In the genomic region with DNA sequence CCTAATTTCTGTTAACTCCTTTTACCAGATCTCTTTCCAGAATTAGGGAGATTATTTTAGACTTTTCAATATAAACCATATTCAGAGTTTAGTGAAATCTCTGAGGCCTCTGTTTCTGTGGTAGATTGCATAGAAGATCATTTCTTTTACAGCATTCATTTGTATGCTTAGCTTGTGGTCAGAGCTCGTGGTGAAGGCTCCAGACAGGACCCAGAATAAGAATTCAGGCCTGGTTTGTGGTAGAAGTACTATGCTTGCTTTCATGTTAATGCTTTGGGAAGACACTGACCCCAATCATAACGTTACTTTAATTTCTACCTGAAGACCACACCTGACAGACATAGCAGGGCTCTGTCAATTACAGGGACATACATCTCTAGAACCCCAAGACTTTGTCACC, we compare ENCODE assay signal across 16 cellular contexts.
A peak's percentile ranks its signal among the peaks of the same experiment; 100 is the strongest.
DNase-seq lines count a peak whose midpoint lies in the region; ATAC-seq and TF ChIP-seq lines count a peak whose summit lies in the region.
"Had no signal": no experiment of that assay in that cellular context is flagged by ENCODE, and none has a peak within 500 bp of the region (broad histone marks: within the 10 kb centered on the region; RNA-seq: fewer than 3 reads in every experiment).

No MANE protein-coding gene starts in this region.

- H3K4me2 ChIP-seq in smooth muscle cell = peak overlapping the region; percentile 65
- H3K4me2 ChIP-seq: BLaER1 had no signal

- H3K27me3 Mint-ChIP-seq in MCF 10A (ENCODE audit: insufficient read depth, unreplicated experiment) = no peaks in the 10 kb centered on the region
- no peaks in the 10 kb centered on the region for H3K27me3 Mint-ChIP-seq in mesothelial cell of epicardium (ENCODE audit: low read depth)
- H3K27me3 Mint-ChIP-seq: CD4-positive, alpha-beta memory T cell had no signal

- H3K9me3 ChIP-seq in breast epithelium (no peaks in the 10 kb centered on the region), smooth muscle cell (replicated peaks; ENCODE audit: low read depth) (no peaks in the 10 kb centered on the region)
- H3K9me3 ChIP-seq: BLaER1, HAP-1 had no signal

- peaks cover 2% of the 10 kb centered on the region for H4K20me1 ChIP-seq in smooth muscle cell (ENCODE audit: low read depth)
- H4K20me1 ChIP-seq: BLaER1 had no signal

- TF ChIP-seq CTCF in MCF 10A (IDR thresholded peaks at IDR 0.05; ENCODE audit: unreplicated experiment) = no peak
- TF ChIP-seq CTCF in breast epithelium (IDR thresholded peaks at IDR 0.05) = no peak
- no peak for TF ChIP-seq CTCF in mesothelial cell of epicardium (IDR thresholded peaks at IDR 0.05; ENCODE audit: unreplicated experiment)
- no peak for TF ChIP-seq CTCF in smooth muscle cell (IDR thresholded peaks at IDR 0.05; ENCODE audit: borderline replicate concordance, insufficient read depth, poor library complexity, severe bottlenecking)

- intact Hi-C loops in MCF 10A (cut with micrococcal nuclease) (no loop called here), breast epithelium (cut with DNase I; ENCODE audit: low total_unique reads) (no loop called here)

- H3K27ac ChIP-seq in breast epithelium (no peak overlapping the region), smooth muscle cell (ENCODE audit: low read depth) (no peak overlapping the region)
- H3K27ac ChIP-seq: BLaER1 had no signal

- H3K27ac Mint-ChIP-seq in MCF 10A (ENCODE audit: low read depth, unreplicated experiment) (peak overlapping the region; percentile 0), mesothelial cell of epicardium (peak overlapping the region; percentile 92)
- H3K27ac Mint-ChIP-seq: CD14-positive monocyte; CD4-positive, alpha-beta memory T cell had no signal

- POLR2A ChIA-PET in MCF 10A (lab: Yijun Ruan, JAX) = interaction anchor here (1.4 kb wide), 1 partner anchor 49 kb away, joined by 3 read pairs; no protein-coding TSS in a partner anchor

- no peaks in the 10 kb centered on the region for H3K79me2 ChIP-seq in smooth muscle cell (ENCODE audit: low read depth)

- peaks cover 6% of the 10 kb centered on the region for H3F3A ChIP-seq in smooth muscle cell (ENCODE audit: low read depth)

- no peaks in the 10 kb centered on the region for H3K4me1 ChIP-seq in breast epithelium
- peaks cover 9% of the 10 kb centered on the region for H3K4me1 ChIP-seq in smooth muscle cell (ENCODE audit: low read depth)
- H3K4me1 ChIP-seq: BLaER1, HAP-1 had no signal

- CTCF ChIA-PET in MCF 10A (lab: Yijun Ruan, JAX) = interaction anchor here (0.6 to 1.4 kb wide), 2 partner anchors 11 to 1525 kb away, joined by 3 to 4 read pairs; no protein-coding TSS in a partner anchor

- peaks cover 4% of the 10 kb centered on the region for H3K36me3 Mint-ChIP-seq in MCF 10A (ENCODE audit: insufficient read depth, unreplicated experiment)
- H3K36me3 Mint-ChIP-seq in mesothelial cell of epicardium = peaks cover 2% of the 10 kb centered on the region

- TF ChIP-seq POLR2A in breast epithelium (IDR thresholded peaks at IDR 0.05) = no peak

- no TSS peak for BruUV-seq in MCF 10A (replicated peaks; lab: Mats Ljungman, UMichigan)

- H3K27me3 ChIP-seq in breast epithelium (no peaks in the 10 kb centered on the region), smooth muscle cell (ENCODE audit: low read depth) (no peaks in the 10 kb centered on the region)
- H3K27me3 ChIP-seq: BLaER1 had no signal

- H3K9ac ChIP-seq in smooth muscle cell (ENCODE audit: low read depth) = no peak overlapping the region
- H3K9ac ChIP-seq: BLaER1 had no signal

- H3K36me3 ChIP-seq in breast epithelium (no peaks in the 10 kb centered on the region), smooth muscle cell (ENCODE audit: low read depth) (no peaks in the 10 kb centered on the region)
- H3K36me3 ChIP-seq: BLaER1, HAP-1 had no signal

- DNase-seq in MCF 10A (ENCODE audit: unreplicated experiment) (no peak), breast epithelium (ENCODE audit: low spot score in 2 of 2) (no peak), amniotic epithelial cell (ENCODE audit: low read depth) (peak; percentile 32), mesothelial cell of epicardium (ENCODE audit: low spot score in 2 of 2, unreplicated experiment in 2 of 2) (no peak), smooth muscle cell (lab: John Stamatoyannopoulos, UW; ENCODE audit: unreplicated experiment) (no peak), pons (ENCODE audit: low spot score) (no peak), left lobe of liver (ENCODE audit: low spot score) (no peak), occipital lobe (lab: John Stamatoyannopoulos, UW) (no peak)
- DNase-seq: 8988T; CD4-positive, alpha-beta memory T cell; DMS153; DMS79; GF-D8 had no signal

- no peak for ATAC-seq in left lobe of liver

- WGBS in smooth muscle cell (ENCODE audit: low lambda C conversion rate) = 17% methylated on average over 2 of the region's 2 CpGs

- no peak overlapping the region for H2AFZ ChIP-seq in smooth muscle cell (ENCODE audit: low read depth)

- H3K4me1 Mint-ChIP-seq in MCF 10A (ENCODE audit: insufficient read depth, unreplicated experiment) = no peaks in the 10 kb centered on the region
- peaks cover 41% of the 10 kb centered on the region for H3K4me1 Mint-ChIP-seq in mesothelial cell of epicardium
- H3K4me1 Mint-ChIP-seq: CD14-positive monocyte had no signal

- H3K4me3 Mint-ChIP-seq in MCF 10A (ENCODE audit: unreplicated experiment) (no peak overlapping the region), mesothelial cell of epicardium (no peak overlapping the region)
- H3K4me3 Mint-ChIP-seq: CD14-positive monocyte; CD4-positive, alpha-beta memory T cell had no signal

- H3K9me3 Mint-ChIP-seq in MCF 10A (ENCODE audit: unreplicated experiment) (no peaks in the 10 kb centered on the region), mesothelial cell of epicardium (no peaks in the 10 kb centered on the region)
- H3K9me3 Mint-ChIP-seq: CD4-positive, alpha-beta memory T cell had no signal

- H3K4me3 ChIP-seq in breast epithelium = no peak overlapping the region
- no peak overlapping the region for H3K4me3 ChIP-seq in smooth muscle cell
- H3K4me3 ChIP-seq: BLaER1, HAP-1 had no signal
